1 cellular context compared by ENCODE assay signal in the genomic region with DNA sequence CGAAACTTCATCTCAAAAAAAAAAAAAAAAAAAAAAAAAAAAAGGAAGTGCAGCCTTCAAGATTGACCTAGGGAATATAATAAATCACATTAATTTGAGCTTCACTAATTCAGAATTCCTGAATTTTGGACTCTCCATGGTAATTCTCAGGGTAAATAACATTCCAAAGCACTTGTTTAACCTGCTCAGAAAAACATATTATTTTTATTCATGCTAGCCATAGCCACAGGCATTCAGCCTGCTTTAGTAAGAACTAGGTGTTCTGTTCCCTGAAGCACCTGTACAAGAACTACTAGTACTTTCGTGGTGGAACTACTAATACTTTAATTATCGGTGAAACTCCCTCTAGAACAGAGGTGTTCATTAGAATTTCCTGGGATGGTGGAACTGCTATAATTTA.
TF ChIP-seq lines count a peak whose summit lies in the region.

No MANE protein-coding gene starts in this region.

TF ChIP-seq in HepG2, 621 proteins besides CTCF, POLR2A, EP300 and RAD21 (continued from another document):
- TF ChIP-seq, protein P1, sequence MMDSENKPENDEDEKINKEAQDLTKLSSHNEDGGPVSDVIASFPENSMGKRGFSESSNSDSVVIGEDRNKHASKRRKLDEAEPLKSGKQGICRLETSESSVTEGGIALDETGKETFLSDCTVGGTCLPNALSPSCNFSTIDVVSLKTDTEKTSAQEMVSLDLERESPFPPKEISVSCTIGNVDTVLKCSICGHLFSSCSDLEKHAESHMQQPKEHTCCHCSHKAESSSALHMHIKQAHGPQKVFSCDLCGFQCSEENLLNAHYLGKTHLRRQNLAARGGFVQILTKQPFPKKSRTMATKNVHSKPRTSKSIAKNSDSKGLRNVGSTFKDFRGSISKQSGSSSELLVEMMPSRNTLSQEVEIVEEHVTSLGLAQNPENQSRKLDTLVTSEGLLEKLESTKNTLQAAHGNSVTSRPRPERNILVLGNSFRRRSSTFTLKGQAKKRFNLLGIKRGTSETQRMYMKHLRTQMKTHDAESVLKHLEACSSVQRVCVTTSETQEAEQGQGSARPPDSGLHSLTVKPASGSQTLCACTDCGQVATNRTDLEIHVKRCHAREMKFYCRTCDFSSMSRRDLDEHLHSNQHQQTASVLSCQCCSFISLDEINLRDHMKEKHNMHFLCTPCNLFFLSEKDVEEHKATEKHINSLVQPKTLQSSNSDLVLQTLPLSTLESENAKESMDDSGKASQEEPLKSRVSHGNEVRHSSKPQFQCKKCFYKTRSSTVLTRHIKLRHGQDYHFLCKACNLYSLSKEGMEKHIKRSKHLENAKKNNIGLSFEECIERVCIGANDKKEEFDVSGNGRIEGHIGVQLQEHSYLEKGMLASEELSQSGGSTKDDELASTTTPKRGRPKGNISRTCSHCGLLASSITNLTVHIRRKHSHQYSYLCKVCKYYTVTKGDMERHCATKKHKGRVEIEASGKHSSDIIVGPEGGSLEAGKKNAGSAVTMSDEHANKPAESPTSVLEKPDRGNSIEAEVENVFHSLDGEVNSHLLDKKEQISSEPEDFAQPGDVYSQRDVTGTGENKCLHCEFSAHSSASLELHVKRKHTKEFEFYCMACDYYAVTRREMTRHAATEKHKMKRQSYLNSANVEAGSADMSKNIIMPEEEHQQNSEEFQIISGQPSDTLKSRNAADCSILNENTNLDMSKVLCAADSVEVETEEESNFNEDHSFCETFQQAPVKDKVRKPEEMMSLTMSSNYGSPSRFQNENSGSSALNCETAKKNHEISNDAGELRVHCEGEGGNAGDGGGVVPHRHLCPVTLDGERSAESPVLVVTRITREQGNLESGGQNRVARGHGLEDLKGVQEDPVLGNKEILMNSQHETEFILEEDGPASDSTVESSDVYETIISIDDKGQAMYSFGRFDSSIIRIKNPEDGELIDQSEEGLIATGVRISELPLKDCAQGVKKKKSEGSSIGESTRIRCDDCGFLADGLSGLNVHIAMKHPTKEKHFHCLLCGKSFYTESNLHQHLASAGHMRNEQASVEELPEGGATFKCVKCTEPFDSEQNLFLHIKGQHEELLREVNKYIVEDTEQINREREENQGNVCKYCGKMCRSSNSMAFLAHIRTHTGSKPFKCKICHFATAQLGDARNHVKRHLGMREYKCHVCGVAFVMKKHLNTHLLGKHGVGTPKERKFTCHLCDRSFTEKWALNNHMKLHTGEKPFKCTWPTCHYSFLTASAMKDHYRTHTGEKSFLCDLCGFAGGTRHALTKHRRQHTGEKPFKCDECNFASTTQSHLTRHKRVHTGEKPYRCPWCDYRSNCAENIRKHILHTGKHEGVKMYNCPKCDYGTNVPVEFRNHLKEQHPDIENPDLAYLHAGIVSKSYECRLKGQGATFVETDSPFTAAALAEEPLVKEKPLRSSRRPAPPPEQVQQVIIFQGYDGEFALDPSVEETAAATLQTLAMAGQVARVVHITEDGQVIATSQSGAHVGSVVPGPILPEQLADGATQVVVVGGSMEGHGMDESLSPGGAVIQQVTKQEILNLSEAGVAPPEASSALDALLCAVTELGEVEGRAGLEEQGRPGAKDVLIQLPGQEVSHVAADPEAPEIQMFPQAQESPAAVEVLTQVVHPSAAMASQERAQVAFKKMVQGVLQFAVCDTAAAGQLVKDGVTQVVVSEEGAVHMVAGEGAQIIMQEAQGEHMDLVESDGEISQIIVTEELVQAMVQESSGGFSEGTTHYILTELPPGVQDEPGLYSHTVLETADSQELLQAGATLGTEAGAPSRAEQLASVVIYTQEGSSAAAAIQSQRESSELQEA (CRISPR knock-in tag; IDR thresholded peaks at IDR 0.05; ENCODE audit: not compliant biosample characterization), result no peak
- TF ChIP-seq KDM4B (CRISPR knock-in tag; IDR thresholded peaks at IDR 0.05) (no peak), KDM2A (CRISPR knock-in tag; IDR thresholded peaks at IDR 0.05; ENCODE audit: borderline replicate concordance, low read depth) (no peak), ELF1 (CRISPR knock-in tag; IDR thresholded peaks at IDR 0.05) (no peak), DMAP1 (CRISPR knock-in tag; IDR thresholded peaks at IDR 0.05) (no peak), FOXM1 (CRISPR knock-in tag; IDR thresholded peaks at IDR 0.05) (no peak), IRF2 (CRISPR knock-in tag; IDR thresholded peaks at IDR 0.05) (no peak)
- TF ChIP-seq, protein P2, sequence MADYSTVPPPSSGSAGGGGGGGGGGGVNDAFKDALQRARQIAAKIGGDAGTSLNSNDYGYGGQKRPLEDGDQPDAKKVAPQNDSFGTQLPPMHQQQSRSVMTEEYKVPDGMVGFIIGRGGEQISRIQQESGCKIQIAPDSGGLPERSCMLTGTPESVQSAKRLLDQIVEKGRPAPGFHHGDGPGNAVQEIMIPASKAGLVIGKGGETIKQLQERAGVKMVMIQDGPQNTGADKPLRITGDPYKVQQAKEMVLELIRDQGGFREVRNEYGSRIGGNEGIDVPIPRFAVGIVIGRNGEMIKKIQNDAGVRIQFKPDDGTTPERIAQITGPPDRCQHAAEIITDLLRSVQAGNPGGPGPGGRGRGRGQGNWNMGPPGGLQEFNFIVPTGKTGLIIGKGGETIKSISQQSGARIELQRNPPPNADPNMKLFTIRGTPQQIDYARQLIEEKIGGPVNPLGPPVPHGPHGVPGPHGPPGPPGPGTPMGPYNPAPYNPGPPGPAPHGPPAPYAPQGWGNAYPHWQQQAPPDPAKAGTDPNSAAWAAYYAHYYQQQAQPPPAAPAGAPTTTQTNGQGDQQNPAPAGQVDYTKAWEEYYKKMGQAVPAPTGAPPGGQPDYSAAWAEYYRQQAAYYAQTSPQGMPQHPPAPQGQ (CRISPR knock-in tag; IDR thresholded peaks at IDR 0.05; ENCODE audit: borderline replicate concordance), result no peak
- TF ChIP-seq, protein P3, sequence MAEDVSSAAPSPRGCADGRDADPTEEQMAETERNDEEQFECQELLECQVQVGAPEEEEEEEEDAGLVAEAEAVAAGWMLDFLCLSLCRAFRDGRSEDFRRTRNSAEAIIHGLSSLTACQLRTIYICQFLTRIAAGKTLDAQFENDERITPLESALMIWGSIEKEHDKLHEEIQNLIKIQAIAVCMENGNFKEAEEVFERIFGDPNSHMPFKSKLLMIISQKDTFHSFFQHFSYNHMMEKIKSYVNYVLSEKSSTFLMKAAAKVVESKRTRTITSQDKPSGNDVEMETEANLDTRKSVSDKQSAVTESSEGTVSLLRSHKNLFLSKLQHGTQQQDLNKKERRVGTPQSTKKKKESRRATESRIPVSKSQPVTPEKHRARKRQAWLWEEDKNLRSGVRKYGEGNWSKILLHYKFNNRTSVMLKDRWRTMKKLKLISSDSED (CRISPR knock-in tag; IDR thresholded peaks at IDR 0.05), result no peak
TF ChIP-seq in HepG2: peak in this region for 0.
